ENCODE assay signal across 22 cellular contexts in genomic region chr2:197555467-197555866, GRCh38.
"Had no signal": no experiment of that assay in that cellular context is flagged by ENCODE, and none has a peak within 500 bp of the region (broad histone marks: within the 10 kb centered on the region; RNA-seq: fewer than 3 reads in every experiment).

No MANE protein-coding gene starts in this region.

- H3K27ac Mint-ChIP-seq: activated CD4-positive, alpha-beta T cell treated with anti-CD3 and anti-CD28 coated beads, Interleukin-2, amount 10 ng/mL, durations not matched to agents 24 days and 14 days; activated CD8-positive, alpha-beta T cell treated with anti-CD3 and anti-CD28 coated beads, Interleukin-2, amount 10 ng/mL, durations not matched to agents 7 days and 5 days; activated T-cell treated with anti-CD3 and anti-CD28 coated beads, Interleukin-2, amount 50 U/mL, for 24 hours; activated T-helper 2 cell treated with anti-CD3 and anti-CD28 coated beads, Interferon-gamma antibody, Interleukin-2, Interleukin-4, amounts not matched to agents 10 μg/mL and 5 μg/mL and 100 μg/mL, durations not matched to agents 14 hours and 24 hours and 36 hours; memory B cell had no signal

- H3K27me3 Mint-ChIP-seq: activated CD4-positive, alpha-beta T cell treated with anti-CD3 and anti-CD28 coated beads, Interleukin-2, amount 10 ng/mL, durations not matched to agents 24 days and 14 days; activated T-cell treated with anti-CD3 and anti-CD28 coated beads, Interleukin-2, amount 50 U/mL, for 24 hours; memory B cell; naive B cell had no signal

- DNase-seq: activated CD8-positive, alpha-beta T cell treated with anti-CD3 and anti-CD28 coated beads, Interleukin-2, amount 10 ng/mL, durations not matched to agents 7 days and 5 days; activated naive CD4-positive, alpha-beta T cell treated with Interleukin-2 at 50 U/mL for 16 hours; activated T-cell treated with anti-CD3 and anti-CD28 coated beads, Interleukin-2, amount 50 U/mL, for 24 hours; aorta; cerebellar nuclear complex; effector CD8-positive, alpha-beta T cell; esophagus squamous epithelium; immature natural killer cell; kidney glomerular epithelial cell; mucosa of descending colon; naive B cell; stimulated activated CD4-positive, alpha-beta T cell treated with anti-CD3 and anti-CD28 coated beads, Interleukin-15, amount 100 ng/mL, for 24 hours; stimulated activated CD4-positive, alpha-beta T cell treated with anti-CD3 and anti-CD28 coated beads, Interleukin-4, amount 100 ng/mL, for 1 hour; T-helper 1 cell; T1000; upper lobe of right lung had no signal

- H3K9me3 ChIP-seq: esophagus squamous epithelium, mucosa of descending colon, prostate gland, right atrium auricular region, upper lobe of right lung had no signal

- ATAC-seq: activated CD8-positive, alpha-beta T cell treated with anti-CD3 and anti-CD28 coated beads, Interleukin-2, amount 10 ng/mL, durations not matched to agents 7 days and 5 days; mucosa of descending colon; upper lobe of right lung had no signal

- H3K4me1 Mint-ChIP-seq: activated CD4-positive, alpha-beta T cell treated with anti-CD3 and anti-CD28 coated beads, Interleukin-2, amount 10 ng/mL, durations not matched to agents 24 days and 14 days; immature natural killer cell had no signal

- H3K27me3 ChIP-seq: esophagus squamous epithelium, right atrium auricular region, upper lobe of right lung had no signal

- H3K27ac ChIP-seq: esophagus squamous epithelium, prostate gland, right atrium auricular region, upper lobe of right lung had no signal

- H3K4me3 ChIP-seq: esophagus squamous epithelium, mucosa of descending colon, prostate gland, right atrium auricular region, skin epidermis, upper lobe of right lung had no signal

- H3K4me3 Mint-ChIP-seq: activated CD4-positive, alpha-beta T cell treated with anti-CD3 and anti-CD28 coated beads, Interleukin-2, amount 10 ng/mL, durations not matched to agents 24 days and 14 days; activated CD8-positive, alpha-beta T cell treated with anti-CD3 and anti-CD28 coated beads, Interleukin-2, amount 10 ng/mL, durations not matched to agents 7 days and 5 days; activated T-cell treated with anti-CD3 and anti-CD28 coated beads, Interleukin-2, amount 50 U/mL, for 24 hours; immature natural killer cell; memory B cell; naive B cell had no signal

- H3K36me3 ChIP-seq: prostate gland had no signal

- H3K9me3 Mint-ChIP-seq: activated T-cell treated with anti-CD3 and anti-CD28 coated beads, Interleukin-2, amount 50 U/mL, for 24 hours; activated T-helper 2 cell treated with anti-CD3 and anti-CD28 coated beads, Interferon-gamma antibody, Interleukin-2, Interleukin-4, amounts not matched to agents 10 μg/mL and 5 μg/mL and 100 μg/mL, durations not matched to agents 14 hours and 24 hours and 36 hours; immature natural killer cell; memory B cell; naive B cell had no signal

- H3K4me1 ChIP-seq: esophagus squamous epithelium, prostate gland had no signal
